In genomic region chr13:105670179-105671015, GRCh38 we compare ENCODE assay signal across 16 cellular contexts.
DNase-seq lines count a peak whose midpoint lies in the region; ATAC-seq and TF ChIP-seq lines count a peak whose summit lies in the region.
"Had no signal": no experiment of that assay in that cellular context is flagged by ENCODE, and none has a peak within 500 bp of the region (broad histone marks: within the 10 kb centered on the region; RNA-seq: fewer than 3 reads in every experiment).

No MANE protein-coding gene starts in this region.

- H3K4me2 ChIP-seq in hepatocyte = peak overlapping the region; percentile 30
- H3K4me2 ChIP-seq in mesenchymal stem cell (ENCODE audit: low read length, poor library complexity, severe bottlenecking) = no peak overlapping the region
- H3K4me2 ChIP-seq: KMS-11 had no signal

- peak; percentile 63 for DNase-seq in Caki2 (ENCODE audit: low read depth)
- peak; percentile 8 for DNase-seq in hepatocyte (ENCODE audit: low spot score)
- DNase-seq in mesenchymal stem cell = no peak
- no peak for DNase-seq in immature natural killer cell
- no peak for DNase-seq in SIG-M5 (lab: John Stamatoyannopoulos, UW)
- no peak for DNase-seq in NCI-H226
- DNase-seq in stimulated activated CD4-positive, alpha-beta T cell treated with anti-CD3 and anti-CD28 coated beads, Interleukin-1b, Interleukin-23, amount 100 ng/mL, for 48 hours = no peak
- DNase-seq: AML-193, EL, GOT3, NCI-H1092 treated with DMSO at 0.1 percent for 48 hours, NCI-H187, Peyer's patch, SHP77 had no signal

- peaks cover 0 to 2% (median 0%) of the 10 kb centered on the region in 3 donors for H3K27me3 Mint-ChIP-seq in immature natural killer cell (ENCODE audit: low read depth in 3 of 3)

- H3K27ac ChIP-seq in hepatocyte (no peak overlapping the region), mesenchymal stem cell (ENCODE audit: low read length, poor library complexity, severe bottlenecking) (peak overlapping the region; percentile 81)
- H3K27ac ChIP-seq: KMS-11, Peyer's patch had no signal

- H3K4me1 Mint-ChIP-seq in immature natural killer cell = peaks cover 0 to 11% of the 10 kb centered on the region in 2 donors

- peak overlapping the region in 1 of 6 donors; percentile 12 for H3K27ac Mint-ChIP-seq in immature natural killer cell

- no peaks in the 10 kb centered on the region for H3K79me2 ChIP-seq in hepatocyte

- no peak overlapping the region for H2BK5ac ChIP-seq in mesenchymal stem cell (ENCODE audit: low read depth, low read length, poor library complexity, severe bottlenecking)

- no peak overlapping the region for H3K23ac ChIP-seq in mesenchymal stem cell (ENCODE audit: low read length in 2 of 2)

- no peak overlapping the region for H3K9ac ChIP-seq in mesenchymal stem cell (ENCODE audit: low read length)
- H3K9ac ChIP-seq: KMS-11 had no signal

- no peak overlapping the region for H4K91ac ChIP-seq in mesenchymal stem cell (ENCODE audit: low read length)

- peaks cover 0 to 10% (median 2%) of the 10 kb centered on the region in 6 donors for H3K9me3 Mint-ChIP-seq in immature natural killer cell

- no peak overlapping the region for H2BK120ac ChIP-seq in mesenchymal stem cell (ENCODE audit: low read depth, low read length)

- no peak overlapping the region for H2BK12ac ChIP-seq in mesenchymal stem cell (ENCODE audit: low read length in 2 of 2)

- no peaks in the 10 kb centered on the region for H3K79me1 ChIP-seq in mesenchymal stem cell (replicated peaks; ENCODE audit: low read length, poor library complexity, severe bottlenecking)

- H3K18ac ChIP-seq in mesenchymal stem cell (ENCODE audit: low read depth in 1 of 2, low read length in 2 of 2) = no peak overlapping the region

- no peak overlapping the region for H2BK15ac ChIP-seq in mesenchymal stem cell (ENCODE audit: low read depth, poor library complexity, severe bottlenecking)

- no peak overlapping the region for H2AFZ ChIP-seq in hepatocyte
- H2AFZ ChIP-seq in mesenchymal stem cell (ENCODE audit: low read depth, low read length) = no peak overlapping the region

- H4K20me1 ChIP-seq in hepatocyte (ENCODE audit: insufficient read depth, poor library complexity, severe bottlenecking) = no peaks in the 10 kb centered on the region

- H3K14ac ChIP-seq in mesenchymal stem cell (ENCODE audit: low read length in 2 of 2) = no peak overlapping the region

- TF ChIP-seq CTCF in hepatocyte (IDR thresholded peaks at IDR 0.05; ENCODE audit: poor library complexity) = no peak

- no peak overlapping the region for H3K4ac ChIP-seq in mesenchymal stem cell (ENCODE audit: low read depth in 1 of 2, low read length in 2 of 2)

- H3K4me3 ChIP-seq in hepatocyte (no peak overlapping the region), mesenchymal stem cell (ENCODE audit: insufficient read depth in 1 of 2, low read depth in 1 of 2, low read length in 2 of 2) (no peak overlapping the region)
- H3K4me3 ChIP-seq: Peyer's patch had no signal

- H2AK5ac ChIP-seq in mesenchymal stem cell (ENCODE audit: low read length, severe bottlenecking) = no peak overlapping the region

- in situ Hi-C loops in Caki2 (cut with HindIII; ENCODE audit: low pct_unique_long_range_greater_than_20kb, low sequenced_read_pairs) = no loop called here

- H3K36me3 ChIP-seq in hepatocyte (replicated peaks; ENCODE audit: insufficient read depth, low read depth) (no peaks in the 10 kb centered on the region), mesenchymal stem cell (ENCODE audit: control insufficient read depth in 1 of 2, insufficient read depth in 2 of 2, low read depth in 1 of 2, low read length in 2 of 2) (no peaks in the 10 kb centered on the region)
- H3K36me3 ChIP-seq: Peyer's patch had no signal

- no peaks in the 10 kb centered on the region for H3K9me3 ChIP-seq in hepatocyte (ENCODE audit: low read depth)
- no peaks in the 10 kb centered on the region for H3K9me3 ChIP-seq in mesenchymal stem cell (ENCODE audit: control insufficient read depth, low read length)
- H3K9me3 ChIP-seq: Peyer's patch had no signal

- peak; percentile 52 for ATAC-seq in HG03135 (IDR thresholded peaks at IDR 0.05; ENCODE audit: unreplicated experiment)

- H3K36me3 Mint-ChIP-seq in immature natural killer cell = no peaks in the 10 kb centered on the region

- H3K27me3 ChIP-seq in hepatocyte (no peaks in the 10 kb centered on the region), mesenchymal stem cell (ENCODE audit: control insufficient read depth in 1 of 2, insufficient read depth in 1 of 2, low read length in 2 of 2) (no peaks in the 10 kb centered on the region)
- H3K27me3 ChIP-seq: Peyer's patch had no signal

- WGBS in hepatocyte (ENCODE audit: low lambda C conversion rate, missing lambda C conversion rate) = 64% methylated on average over 3 of the region's 3 CpGs
- WGBS in mesenchymal stem cell = 81% methylated on average over 3 of the region's 3 CpGs

- H4K8ac ChIP-seq in mesenchymal stem cell (ENCODE audit: low read length) = no peak overlapping the region

- H3K4me3 Mint-ChIP-seq in immature natural killer cell = peak overlapping the region in 1 of 5 donors; percentile 53

- H3K4me1 ChIP-seq in hepatocyte (ENCODE audit: insufficient read depth) (no peaks in the 10 kb centered on the region), mesenchymal stem cell (ENCODE audit: control insufficient read depth, insufficient read depth, low read depth, low read length) (no peaks in the 10 kb centered on the region)
- H3K4me1 ChIP-seq: Peyer's patch had no signal

- no peaks in the 10 kb centered on the region for H3K9me2 ChIP-seq in hepatocyte (replicated peaks; ENCODE audit: insufficient read depth)

Comparison
In these comparisons a context has a peak if more than half of its experiments do, and no peak if none do; other contexts are left out.
1. DNase-seq: peak in Caki2 (single experiment) and hepatocyte (single experiment); none in mesenchymal stem cell (single experiment), immature natural killer cell (0 of 3), SIG-M5 (single experiment), NCI-H226 (single experiment) and stimulated activated CD4-positive, alpha-beta T cell treated with anti-CD3 and anti-CD28 coated beads, Interleukin-1b, Interleukin-23, amount 100 ng/mL, for 48 hours (single experiment).